ENCODE assay signal across 19 cellular contexts in genomic region chr7:30200591-30200990, GRCh38.
"Had no signal": no experiment of that assay in that cellular context is flagged by ENCODE, and none has a peak within 500 bp of the region (broad histone marks: within the 10 kb centered on the region; RNA-seq: fewer than 3 reads in every experiment).

No MANE protein-coding gene starts in this region.

- H3K4me3 ChIP-seq: esophagus squamous epithelium, sigmoid colon, transverse colon, vagina had no signal

- H3K9me3 ChIP-seq: vagina had no signal

- H3K27ac Mint-ChIP-seq: activated CD4-positive, alpha-beta T cell treated with anti-CD3 and anti-CD28 coated beads, Interleukin-2, amount 10 ng/mL, durations not matched to agents 7 days and 5 days; activated naive CD4-positive, alpha-beta T cell treated with anti-CD3 and anti-CD28 coated beads, Interleukin-2, amount 50 U/mL, for 24 hours; activated T-cell treated with anti-CD3 and anti-CD28 coated beads, Interleukin-2, amount 50 U/mL, for 72 hours; immature natural killer cell; natural killer cell treated with Interleukin-12 subunit alpha and Interleukin-12 subunit beta and Interleukin-15 and Interleukin-18, amount 100 ng/mL, for 72 hours; stimulated activated naive B cell treated with anti-CD40 and anti-IgM and Interleukin-4, amounts not matched to agents 10 μg/mL and 1 μg/mL and 100 μg/mL, for 72 hours; T-helper 1 cell treated with Interleukin-12 subunit alpha and Interleukin-12 subunit beta and Interleukin-4 antibody, amounts not matched to agents 30 μg/mL and 1 μg/mL, for 36 hours had no signal

- DNase-seq: activated CD4-positive, alpha-beta T cell treated with anti-CD3 and anti-CD28 coated beads, Interleukin-2, amount 10 ng/mL, durations not matched to agents 7 days and 5 days; activated CD8-positive, alpha-beta memory T cell treated with anti-CD3 and anti-CD28 coated beads, Interleukin-2, amount 50 U/mL, for 4 hours; activated effector memory CD4-positive, alpha-beta T cell treated with anti-CD3 and anti-CD28 coated beads, Interleukin-2, amount 50 U/mL, for 16 hours; activated T-cell treated with anti-CD3 and anti-CD28 coated beads, Interleukin-2, amount 50 U/mL, for 72 hours; effector memory CD4-positive, alpha-beta T cell; esophagus squamous epithelium; immature natural killer cell; sigmoid colon; stimulated activated CD4-positive, alpha-beta T cell treated with anti-CD3 and anti-CD28 coated beads, Interleukin-4, amount 100 ng/mL, for 4 hours; stimulated activated naive B cell treated with anti-CD40 and anti-IgM and Interleukin-4, amounts not matched to agents 10 μg/mL and 1 μg/mL and 100 μg/mL, for 72 hours; transverse colon had no signal

- H3K27me3 ChIP-seq: esophagus squamous epithelium, neutrophil, sigmoid colon, transverse colon, vagina had no signal

- H3K4me3 Mint-ChIP-seq: activated CD4-positive, alpha-beta T cell treated with anti-CD3 and anti-CD28 coated beads, Interleukin-2, amount 10 ng/mL, durations not matched to agents 7 days and 5 days; activated naive CD4-positive, alpha-beta T cell treated with anti-CD3 and anti-CD28 coated beads, Interleukin-2, amount 50 U/mL, for 24 hours; activated T-cell treated with anti-CD3 and anti-CD28 coated beads, Interleukin-2, amount 50 U/mL, for 72 hours; dendritic cell treated with granulocyte-macrophage colony-stimulating factor and Interleukin-4, amounts not matched to agents 40 ng/mL and 50 ng/mL, for 4 days; immature natural killer cell; natural killer cell treated with Interleukin-12 subunit alpha and Interleukin-12 subunit beta and Interleukin-15 and Interleukin-18, amount 100 ng/mL, for 72 hours; T-helper 1 cell treated with Interleukin-12 subunit alpha and Interleukin-12 subunit beta and Interleukin-4 antibody, amounts not matched to agents 30 μg/mL and 1 μg/mL, for 36 hours had no signal

- H3K4me1 ChIP-seq: sigmoid colon, transverse colon had no signal

- H3K27ac ChIP-seq: esophagus squamous epithelium, neutrophil, sigmoid colon, transverse colon, vagina had no signal

- FAIRE-seq: endothelial cell of umbilical vein had no signal

- H3K36me3 ChIP-seq: esophagus squamous epithelium, neutrophil, sigmoid colon, transverse colon, vagina had no signal

- H3K4me1 Mint-ChIP-seq: activated CD4-positive, alpha-beta T cell treated with anti-CD3 and anti-CD28 coated beads, Interleukin-2, amount 10 ng/mL, durations not matched to agents 7 days and 5 days; activated naive CD4-positive, alpha-beta T cell treated with anti-CD3 and anti-CD28 coated beads, Interleukin-2, amount 50 U/mL, for 24 hours; immature natural killer cell had no signal

- H3K27me3 Mint-ChIP-seq: activated CD4-positive, alpha-beta T cell treated with anti-CD3 and anti-CD28 coated beads, Interleukin-2, amount 10 ng/mL, durations not matched to agents 7 days and 5 days; activated naive CD4-positive, alpha-beta T cell treated with anti-CD3 and anti-CD28 coated beads, Interleukin-2, amount 50 U/mL, for 24 hours; dendritic cell treated with granulocyte-macrophage colony-stimulating factor and Interleukin-4, amounts not matched to agents 40 ng/mL and 50 ng/mL, for 4 days had no signal

- ATAC-seq: activated CD4-positive, CD25-positive, alpha-beta regulatory T cell treated with anti-CD3 and anti-CD28 coated beads, Interleukin-2, amount 50 U/mL, for 24 hours; activated T-cell treated with anti-CD3 and anti-CD28 coated beads, Interleukin-2, amount 50 U/mL, for 72 hours; natural killer cell treated with Interleukin-12 subunit alpha and Interleukin-12 subunit beta and Interleukin-15 and Interleukin-18, amount 100 ng/mL, for 72 hours had no signal
